ENCODE assay signal across 25 cellular contexts in genomic region chr16:51881731-51882130, GRCh38.
DNase-seq lines count a peak whose midpoint lies in the region; ATAC-seq and TF ChIP-seq lines count a peak whose summit lies in the region.
"Had no signal": no experiment of that assay in that cellular context is flagged by ENCODE, and none has a peak within 500 bp of the region (broad histone marks: within the 10 kb centered on the region; RNA-seq: fewer than 3 reads in every experiment).

No MANE protein-coding gene starts in this region.

- in situ Hi-C loops in brain microvascular endothelial cell (cut with HindIII; ENCODE audit: low pct_ligation_motif_present, low sequenced_read_pairs): no loop called here

- H3K27ac ChIP-seq in brain microvascular endothelial cell: peak overlapping the region; percentile 96
- H3K27ac ChIP-seq: 22Rv1, breast epithelium, left ventricle myocardium inferior had no signal

- POLR2A ChIA-PET in AG04449 (lab: Yijun Ruan, JAX) (interaction anchor here (0.6 kb wide), 1 partner anchor 1392 kb away, joined by 3 read pairs; no protein-coding TSS in a partner anchor), GM10248 (lab: Yijun Ruan, JAX) (interaction anchor here (0.6 kb wide), 1 partner anchor 34 kb away, joined by 7 read pairs; no protein-coding TSS in a partner anchor)

- no peak for TF ChIP-seq CTCF in AG04449 (IDR thresholded peaks at IDR 0.05; ENCODE audit: insufficient read depth, low read length, missing control alignments)
- TF ChIP-seq CTCF in brain microvascular endothelial cell (IDR thresholded peaks at IDR 0.05; ENCODE audit: low read depth, low read length, missing control alignments): no peak
- TF ChIP-seq CTCF in GM10248 (IDR thresholded peaks at IDR 0.05; ENCODE audit: control extremely low read depth, extremely low read depth, low read depth, missing control alignments): no peak

- CTCF ChIA-PET in AG04449 (lab: Yijun Ruan, JAX) (interaction anchor here (1.5 kb wide), 1 partner anchor 1075 kb away, joined by 3 read pairs; no protein-coding TSS in a partner anchor), GM10248 (lab: Yijun Ruan, JAX) (interaction anchor here (0.8 kb wide), 1 partner anchor 11 kb away, joined by 3 read pairs; no protein-coding TSS in a partner anchor)

- no peaks in the 10 kb centered on the region for H3K27me3 ChIP-seq in brain microvascular endothelial cell (replicated peaks)
- H3K27me3 ChIP-seq: breast epithelium had no signal

- no peaks in the 10 kb centered on the region for H3K36me3 ChIP-seq in brain microvascular endothelial cell (replicated peaks)
- H3K36me3 ChIP-seq: breast epithelium, left ventricle myocardium inferior had no signal

- no peak for ATAC-seq in GM21825 (IDR thresholded peaks at IDR 0.05; ENCODE audit: unreplicated experiment)
- no peak for ATAC-seq in SK-N-SH treated with all-trans-retinoic acid at 6 μM for 48 hours
- ATAC-seq: activated T-cell treated with anti-CD3 and anti-CD28 coated beads, Interleukin-2, amount 50 U/mL, for 4 hours; K562; naive thymus-derived CD4-positive, alpha-beta T cell; stimulated activated memory B cell treated with anti-CD40 and anti-IgM and Interleukin-4, amounts not matched to agents 10 μg/mL and 1 μg/mL and 100 μg/mL, for 72 hours had no signal

- H3K4me3 ChIP-seq in AG04449 (ENCODE audit: low read depth, low read length) (no peak overlapping the region), brain microvascular endothelial cell (ENCODE audit: low read depth, low read length) (no peak overlapping the region)
- H3K4me3 ChIP-seq: breast epithelium, K562, left ventricle myocardium inferior had no signal

- peak; percentile 62 for DNase-seq in AG04449 (ENCODE audit: low read depth, low spot score)
- peak; percentile 77 for DNase-seq in HS-27A (ENCODE audit: low read depth)
- peak; percentile 97 for DNase-seq in brain microvascular endothelial cell
- DNase-seq in iris pigment epithelial cell (ENCODE audit: low read depth): peak; percentile 93
- DNase-seq in GM10248 (ENCODE audit: extremely low spot score): no peak
- DNase-seq in NCI-H1417 (lab: John Stamatoyannopoulos, UW): no peak
- DNase-seq: activated T-cell treated with anti-CD3 and anti-CD28 coated beads, Interleukin-2, amount 50 U/mL, for 4 hours; CD4-positive, CD25-positive, alpha-beta regulatory T cell; DND-41; head of caudate nucleus; left ventricle myocardium inferior; naive thymus-derived CD4-positive, alpha-beta T cell; NCI-H1092 treated with DMSO at 0.1 percent for 48 hours; NCI-H1930; NCI-H524 treated with DMSO at 0.1 percent for 48 hours; nucleus accumbens; SK-N-SH; substantia nigra; trophoblast cell had no signal

TF ChIP-seq in SK-N-SH treated with all-trans-retinoic acid at 6 μM for 48 hours, 23 proteins besides CTCF, POLR2A, EP300 and RAD21:
- TF ChIP-seq ESRRG (CRISPR knock-in tag; IDR thresholded peaks at IDR 0.05) (no peak), TOX (CRISPR knock-in tag; IDR thresholded peaks at IDR 0.05; ENCODE audit: borderline replicate concordance) (no peak), TCF4 (CRISPR knock-in tag; IDR thresholded peaks at IDR 0.05; ENCODE audit: borderline replicate concordance) (no peak), ZNF565 (CRISPR knock-in tag; conservative IDR thresholded peaks at IDR 0.05; ENCODE audit: low read depth) (no peak), ZNF8 (CRISPR knock-in tag; IDR thresholded peaks at IDR 0.05) (no peak), POU6F1 (CRISPR knock-in tag; IDR thresholded peaks at IDR 0.05; ENCODE audit: borderline replicate concordance, low read depth) (no peak), BACH2 (CRISPR knock-in tag; IDR thresholded peaks at IDR 0.05; ENCODE audit: borderline replicate concordance) (no peak), CSRNP3 (CRISPR knock-in tag; IDR thresholded peaks at IDR 0.05) (no peak), PATZ1 (CRISPR knock-in tag; IDR thresholded peaks at IDR 0.05; ENCODE audit: borderline replicate concordance) (no peak), ZNF70 (CRISPR knock-in tag; IDR thresholded peaks at IDR 0.05) (no peak), ISL1 (CRISPR knock-in tag; IDR thresholded peaks at IDR 0.05) (no peak), TSHZ2 (CRISPR knock-in tag; IDR thresholded peaks at IDR 0.05) (no peak), CSDC2 (CRISPR knock-in tag; IDR thresholded peaks at IDR 0.05) (no peak), ZC3H10 (CRISPR knock-in tag; IDR thresholded peaks at IDR 0.05) (no peak), OSR1 (CRISPR knock-in tag; IDR thresholded peaks at IDR 0.05) (no peak), SNAI2 (CRISPR knock-in tag; IDR thresholded peaks at IDR 0.05) (no peak)

Comparison
In these comparisons a context has a peak if more than half of its experiments do, and no peak if none do; other contexts are left out.
1. DNase-seq: peak in AG04449 (single experiment), HS-27A (single experiment), brain microvascular endothelial cell (single experiment) and iris pigment epithelial cell (single experiment); none in GM10248 (single experiment) and NCI-H1417 (0 of 3).